ENCODE assay signal across 17 cellular contexts in the genomic region with DNA sequence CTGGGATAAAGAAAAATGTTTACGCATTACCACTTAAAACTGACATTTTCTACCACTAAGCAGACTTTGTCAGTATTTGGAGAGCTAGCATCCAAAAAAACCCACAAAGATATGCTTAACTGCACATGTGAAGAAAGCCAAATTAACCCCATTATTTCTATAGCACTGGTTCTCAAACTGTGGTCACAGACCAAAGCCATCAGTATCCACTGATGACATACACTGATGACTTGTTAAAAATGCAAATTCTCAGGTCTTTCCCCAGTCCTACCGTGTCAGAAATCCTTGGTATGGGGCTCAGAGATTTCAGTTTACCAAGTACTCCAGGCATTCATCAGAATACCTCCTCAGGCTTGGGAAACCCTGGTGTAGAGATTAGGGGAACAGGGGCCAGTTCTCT.
DNase-seq lines count a peak whose midpoint lies in the region; ATAC-seq and TF ChIP-seq lines count a peak whose summit lies in the region.
"Had no signal": no experiment of that assay in that cellular context is flagged by ENCODE, and none has a peak within 500 bp of the region (broad histone marks: within the 10 kb centered on the region; RNA-seq: fewer than 3 reads in every experiment).

No MANE protein-coding gene starts in this region.

- CTCF ChIA-PET in activated CD4-positive, alpha-beta T cell treated with anti-CD3 and anti-CD28 coated beads, Interleukin-2, amount 10 ng/mL, durations not matched to agents 7 days and 5 days (lab: Charles Lee), result interaction anchor here (1.3 kb wide), 1 partner anchor 16 kb away, joined by 3 read pairs; no protein-coding TSS in a partner anchor

- H3K4me3 ChIP-seq in Loucy (ENCODE audit: low read length, poor library complexity, severe bottlenecking) (no peak overlapping the region), mesendoderm (ENCODE audit: low read length) (no peak overlapping the region)
- H3K4me3 ChIP-seq: GM23248 had no signal

- no peaks in the 10 kb centered on the region for H3K79me1 ChIP-seq in mesendoderm (ENCODE audit: low read length)

- H3K4me1 ChIP-seq in Loucy (ENCODE audit: insufficient read depth, low read length, poor library complexity, severe bottlenecking), result no peaks in the 10 kb centered on the region
- H3K4me1 ChIP-seq in mesendoderm (ENCODE audit: control insufficient read depth, low read depth, low read length), result no peaks in the 10 kb centered on the region

- H3K36me3 ChIP-seq in Loucy (ENCODE audit: insufficient read depth, low read length), result no peaks in the 10 kb centered on the region
- H3K36me3 ChIP-seq in mesendoderm (ENCODE audit: control insufficient read depth, insufficient read depth, low read length), result no peaks in the 10 kb centered on the region

- no peaks in the 10 kb centered on the region for H3K36me3 Mint-ChIP-seq in glutamatergic neuron (ENCODE audit: unreplicated experiment)
- peaks cover 2% of the 10 kb centered on the region for H3K36me3 Mint-ChIP-seq in activated CD4-positive, alpha-beta T cell treated with anti-CD3 and anti-CD28 coated beads, Interleukin-2, amount 10 ng/mL, durations not matched to agents 7 days and 5 days (ENCODE audit: low read depth)

- H3K4me2 ChIP-seq in Loucy (ENCODE audit: low read depth, low read length, poor library complexity, severe bottlenecking) (no peak overlapping the region), mesendoderm (ENCODE audit: low read length) (no peak overlapping the region)

- WGBS in mesendoderm (ENCODE audit: extremely low coverage, insufficient coverage, low lambda C conversion rate), result no CpG with 5 or more reads among the region's 2 CpGs

- no peak overlapping the region for H2BK120ac ChIP-seq in mesendoderm (ENCODE audit: low read depth, low read length)

- H3K56ac ChIP-seq in mesendoderm (ENCODE audit: low read length), result no peak overlapping the region

- no peak overlapping the region for H3K9ac ChIP-seq in Loucy (ENCODE audit: low read depth, low read length, poor library complexity, severe bottlenecking)
- no peak overlapping the region for H3K9ac ChIP-seq in mesendoderm (ENCODE audit: low read length)
- H3K9ac ChIP-seq: GM23248 had no signal

- H2AFZ ChIP-seq in Loucy (ENCODE audit: low read length), result peak overlapping the region; percentile 33; the same call in 1 of the 2 replicates
- H2AFZ ChIP-seq: GM23248 had no signal

- H3K9me2 ChIP-seq in Loucy (replicated peaks; ENCODE audit: low read depth, low read length), result no peaks in the 10 kb centered on the region

- POLR2A ChIA-PET in activated CD4-positive, alpha-beta T cell treated with anti-CD3 and anti-CD28 coated beads, Interleukin-2, amount 10 ng/mL, durations not matched to agents 7 days and 5 days (lab: Charles Lee), result no interaction called here

- H4K5ac ChIP-seq in mesendoderm (ENCODE audit: low read length), result no peak overlapping the region

- H2BK15ac ChIP-seq in mesendoderm (replicated peaks; ENCODE audit: low read depth), result no peak overlapping the region

- no peak overlapping the region for H3K18ac ChIP-seq in mesendoderm (ENCODE audit: low read length)

- H3K4me3 Mint-ChIP-seq in glutamatergic neuron (ENCODE audit: unreplicated experiment), result no peak overlapping the region
- no peak overlapping the region for H3K4me3 Mint-ChIP-seq in activated CD4-positive, alpha-beta T cell treated with anti-CD3 and anti-CD28 coated beads, Interleukin-2, amount 10 ng/mL, durations not matched to agents 7 days and 5 days
- H3K4me3 Mint-ChIP-seq: T-helper 17 cell had no signal

- peaks cover 1% of the 10 kb centered on the region for H3K27me3 Mint-ChIP-seq in glutamatergic neuron (ENCODE audit: unreplicated experiment)
- no peaks in the 10 kb centered on the region for H3K27me3 Mint-ChIP-seq in activated CD4-positive, alpha-beta T cell treated with anti-CD3 and anti-CD28 coated beads, Interleukin-2, amount 10 ng/mL, durations not matched to agents 7 days and 5 days
- H3K27me3 Mint-ChIP-seq: T-helper 17 cell had no signal

- H3K27me3 ChIP-seq in Loucy (ENCODE audit: insufficient read depth, low read length, poor library complexity, severe bottlenecking) (no peaks in the 10 kb centered on the region), mesendoderm (ENCODE audit: insufficient read depth, low read length, poor library complexity) (no peaks in the 10 kb centered on the region)

- H2BK5ac ChIP-seq in mesendoderm (ENCODE audit: low read length), result no peak overlapping the region

- no peaks in the 10 kb centered on the region for H3K9me3 Mint-ChIP-seq in glutamatergic neuron (ENCODE audit: unreplicated experiment)
- peaks cover 2% of the 10 kb centered on the region for H3K9me3 Mint-ChIP-seq in activated CD4-positive, alpha-beta T cell treated with anti-CD3 and anti-CD28 coated beads, Interleukin-2, amount 10 ng/mL, durations not matched to agents 7 days and 5 days

- ATAC-seq in GM18867 (IDR thresholded peaks at IDR 0.05; ENCODE audit: unreplicated experiment) (peak; percentile 50), GM21825 (IDR thresholded peaks at IDR 0.05; ENCODE audit: unreplicated experiment) (peak; percentile 60)
- ATAC-seq: HCT116, T-helper 17 cell had no signal

- no peak overlapping the region for H3K27ac ChIP-seq in mesendoderm (ENCODE audit: low read depth, low read length)
- H3K27ac ChIP-seq: GM23248 had no signal

- H3K4ac ChIP-seq in mesendoderm (ENCODE audit: low read depth, low read length), result no peak overlapping the region

- no peaks in the 10 kb centered on the region for H3F3A ChIP-seq in Loucy (ENCODE audit: low read depth)

- H3K27ac Mint-ChIP-seq in glutamatergic neuron (ENCODE audit: unreplicated experiment), result no peak overlapping the region
- H3K27ac Mint-ChIP-seq in activated CD4-positive, alpha-beta T cell treated with anti-CD3 and anti-CD28 coated beads, Interleukin-2, amount 10 ng/mL, durations not matched to agents 7 days and 5 days, result no peak overlapping the region
- H3K27ac Mint-ChIP-seq: T-helper 17 cell had no signal

- H3K23ac ChIP-seq in mesendoderm (ENCODE audit: low read length), result no peak overlapping the region

- no peaks in the 10 kb centered on the region for H4K20me1 ChIP-seq in Loucy (ENCODE audit: insufficient read depth, low read length, poor library complexity, severe bottlenecking)

- H2AK5ac ChIP-seq in mesendoderm (ENCODE audit: low read length), result no peak overlapping the region

- H3K79me2 ChIP-seq in Loucy (ENCODE audit: insufficient read depth, low read length) (no peaks in the 10 kb centered on the region), mesendoderm (ENCODE audit: control insufficient read depth, insufficient read depth, low read length) (no peaks in the 10 kb centered on the region)

- H3K4me1 Mint-ChIP-seq in glutamatergic neuron (ENCODE audit: low read depth, unreplicated experiment), result peaks cover 1% of the 10 kb centered on the region
- peaks cover 11% of the 10 kb centered on the region for H3K4me1 Mint-ChIP-seq in activated CD4-positive, alpha-beta T cell treated with anti-CD3 and anti-CD28 coated beads, Interleukin-2, amount 10 ng/mL, durations not matched to agents 7 days and 5 days

- no peaks in the 10 kb centered on the region for H3K9me3 ChIP-seq in Loucy (ENCODE audit: insufficient read depth, low read depth, low read length)

- no peak overlapping the region for H4K8ac ChIP-seq in mesendoderm (ENCODE audit: low read depth, low read length)

- TF ChIP-seq CTCF in Loucy (conservative IDR thresholded peaks at IDR 0.05; ENCODE audit: low read length) (no peak), glutamatergic neuron (IDR thresholded peaks at IDR 0.05; ENCODE audit: partially characterized antibody, unreplicated experiment) (no peak)

- DNase-seq in mesendoderm (peak; percentile 82), NCI-H2227 (lab: John Stamatoyannopoulos, UW; ENCODE audit: unreplicated experiment) (no peak), glutamatergic neuron (no peak)
- DNase-seq in activated CD4-positive, alpha-beta T cell treated with anti-CD3 and anti-CD28 coated beads, Interleukin-2, amount 10 ng/mL, durations not matched to agents 7 days and 5 days, result no peak
- DNase-seq: Calu3, GM23248, IMR-90, NCI-H1417, NCI-H1930, NCI-H510A, NCI-H774, RPMI8226, T-helper 17 cell had no signal
